ENCODE assay signal across 33 cellular contexts in the genomic region with DNA sequence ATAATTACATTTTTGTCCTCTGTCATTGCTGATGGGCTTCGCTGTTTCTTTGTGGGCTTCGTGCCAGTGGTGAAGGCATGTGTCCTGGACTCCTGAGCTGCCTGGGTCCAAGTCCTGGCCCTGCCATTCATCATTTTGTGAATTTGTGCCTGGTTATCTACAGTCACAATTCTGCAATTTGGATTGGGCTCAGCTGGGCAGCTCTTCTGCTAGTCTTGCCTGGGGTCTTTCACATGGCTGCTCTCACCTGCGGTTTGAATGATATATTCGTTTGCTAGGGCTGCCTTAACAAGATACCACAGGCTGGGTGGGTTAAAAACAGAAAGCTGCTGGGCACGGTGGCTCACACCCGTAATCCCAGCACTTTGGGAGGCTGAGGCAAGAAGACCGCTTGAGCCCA.
"Had no signal": no experiment of that assay in that cellular context is flagged by ENCODE, and none has a peak within 500 bp of the region (broad histone marks: within the 10 kb centered on the region; RNA-seq: fewer than 3 reads in every experiment).

No MANE protein-coding gene starts in this region.

- H3K36me3 Mint-ChIP-seq: activated CD4-positive, alpha-beta memory T cell treated with anti-CD3 and anti-CD28 coated beads for 36 hours; activated CD8-positive, alpha-beta memory T cell treated with anti-CD3 and anti-CD28 coated beads, Interleukin-2, amount 10 ng/mL, durations not matched to agents 7 days and 5 days; activated naive CD8-positive, alpha-beta T cell had no signal

- H3K9me3 Mint-ChIP-seq: activated T-helper 17 cell treated with anti-CD3 and anti-CD28 coated beads, Interleukin-2, amount 50 U/mL, for 72 hours had no signal

- H3K4me3 Mint-ChIP-seq: activated B cell treated with CpG ODN at 0.5 μM for 24 hours; activated CD4-positive, alpha-beta memory T cell treated with anti-CD3 and anti-CD28 coated beads for 36 hours; activated CD4-positive, alpha-beta T cell treated with anti-CD3 and anti-CD28 coated beads, Interleukin-2, amount 10 ng/mL, durations not matched to agents 24 days and 14 days; activated CD8-positive, alpha-beta memory T cell treated with anti-CD3 and anti-CD28 coated beads, Interleukin-2, amount 10 ng/mL, durations not matched to agents 7 days and 5 days; activated CD8-positive, alpha-beta T cell treated with anti-CD3 and anti-CD28 coated beads, Interleukin-2, amount 10 ng/mL, durations not matched to agents 7 days and 5 days; activated naive CD8-positive, alpha-beta T cell; activated T-helper 17 cell treated with anti-CD3 and anti-CD28 coated beads, Interleukin-2, amount 50 U/mL, for 72 hours; T-helper 17 cell; T-helper 2 cell treated with Interferon-gamma antibody and Interleukin-4, amounts not matched to agents 5 μg/mL and 100 μg/mL, for 36 hours had no signal

- FAIRE-seq: astrocyte, bronchial epithelial cell, endometrium, endothelial cell of umbilical vein had no signal

- DNase-seq: activated B cell treated with CpG ODN at 0.5 μM for 24 hours; activated CD4-positive, alpha-beta memory T cell treated with anti-CD3 and anti-CD28 coated beads for 36 hours; activated CD4-positive, alpha-beta T cell treated with anti-CD3 and anti-CD28 coated beads, Interleukin-2, amount 10 ng/mL, durations not matched to agents 24 days and 14 days; activated CD8-positive, alpha-beta memory T cell treated with anti-CD3 and anti-CD28 coated beads, Interleukin-2, amount 10 ng/mL, durations not matched to agents 7 days and 5 days; activated CD8-positive, alpha-beta memory T cell treated with anti-CD3 and anti-CD28 coated beads, Interleukin-2, amount 50 U/mL, for 4 hours; activated CD8-positive, alpha-beta T cell treated with anti-CD3 and anti-CD28 coated beads, Interleukin-2, amount 10 ng/mL, durations not matched to agents 7 days and 5 days; activated effector memory CD4-positive, alpha-beta T cell treated with Interleukin-2 at 50 U/mL for 16 hours; activated gamma-delta T cell treated with Interleukin-2 at 50 U/mL for 16 hours; activated naive CD4-positive, alpha-beta T cell treated with anti-CD3 and anti-CD28 coated beads, Interleukin-2, amount 50 U/mL, for 16 hours; activated naive CD4-positive, alpha-beta T cell treated with Interleukin-2 at 50 U/mL for 16 hours; activated T-cell treated with anti-CD3 and anti-CD28 coated beads, Interleukin-2, amount 50 U/mL, for 1 hour; amniotic stem cell; anterior cingulate cortex; brain microvascular endothelial cell; caudate nucleus; colonic mucosa; effector CD8-positive, alpha-beta T cell; esophagus squamous epithelium; foreskin melanocyte; heart right ventricle; T-helper 1 cell; T-helper 17 cell; T1000; WERI-Rb-1 had no signal

- H3K4me1 Mint-ChIP-seq: activated B cell treated with CpG ODN at 0.5 μM for 24 hours; activated CD4-positive, alpha-beta T cell treated with anti-CD3 and anti-CD28 coated beads, Interleukin-2, amount 10 ng/mL, durations not matched to agents 24 days and 14 days; activated CD8-positive, alpha-beta memory T cell treated with anti-CD3 and anti-CD28 coated beads, Interleukin-2, amount 10 ng/mL, durations not matched to agents 7 days and 5 days; activated T-helper 17 cell treated with anti-CD3 and anti-CD28 coated beads, Interleukin-2, amount 50 U/mL, for 72 hours; T-helper 17 cell had no signal

- H3K36me3 ChIP-seq: brain microvascular endothelial cell, colonic mucosa, esophagus squamous epithelium, gastroesophageal sphincter, heart right ventricle, WERI-Rb-1 had no signal

- H3K27ac Mint-ChIP-seq: activated B cell treated with CpG ODN at 0.5 μM for 24 hours; activated CD4-positive, alpha-beta memory T cell treated with anti-CD3 and anti-CD28 coated beads for 36 hours; activated CD4-positive, alpha-beta T cell treated with anti-CD3 and anti-CD28 coated beads, Interleukin-2, amount 10 ng/mL, durations not matched to agents 24 days and 14 days; activated CD8-positive, alpha-beta memory T cell treated with anti-CD3 and anti-CD28 coated beads, Interleukin-2, amount 10 ng/mL, durations not matched to agents 7 days and 5 days; activated CD8-positive, alpha-beta T cell treated with anti-CD3 and anti-CD28 coated beads, Interleukin-2, amount 10 ng/mL, durations not matched to agents 7 days and 5 days; activated naive CD8-positive, alpha-beta T cell; activated T-helper 17 cell treated with anti-CD3 and anti-CD28 coated beads, Interleukin-2, amount 50 U/mL, for 72 hours; T-helper 17 cell; T-helper 2 cell treated with Interferon-gamma antibody and Interleukin-4, amounts not matched to agents 5 μg/mL and 100 μg/mL, for 36 hours had no signal

- H3K27ac ChIP-seq: brain microvascular endothelial cell, colonic mucosa, epithelial cell of prostate, esophagus squamous epithelium, gastroesophageal sphincter, heart right ventricle, WERI-Rb-1 had no signal

- H3K4me1 ChIP-seq: colonic mucosa, esophagus squamous epithelium, gastroesophageal sphincter, heart right ventricle had no signal

- H3K9me3 ChIP-seq: colonic mucosa, esophagus squamous epithelium had no signal

- H3K27me3 Mint-ChIP-seq: activated CD4-positive, alpha-beta memory T cell treated with anti-CD3 and anti-CD28 coated beads for 36 hours; activated naive CD8-positive, alpha-beta T cell; activated T-helper 17 cell treated with anti-CD3 and anti-CD28 coated beads, Interleukin-2, amount 50 U/mL, for 72 hours; T-helper 17 cell had no signal

- H3K27me3 ChIP-seq: brain microvascular endothelial cell, colonic mucosa, esophagus squamous epithelium, gastroesophageal sphincter, heart right ventricle had no signal

- H3K4me3 ChIP-seq: colonic mucosa, esophagus squamous epithelium, gastroesophageal sphincter, heart right ventricle had no signal
